In genomic region chr5:179880066-179880650, GRCh38 we compare ENCODE assay signal across 26 cellular contexts. TPM values are rescaled to one million over a fixed set of nuclear protein-coding genes. Genes with fewer than 3 reads are reported as not detected.
DNase-seq lines count a peak whose midpoint lies in the region; ATAC-seq and TF ChIP-seq lines count a peak whose summit lies in the region.
"Had no signal": no experiment of that assay in that cellular context is flagged by ENCODE, and none has a peak within 500 bp of the region (broad histone marks: within the 10 kb centered on the region; RNA-seq: fewer than 3 reads in every experiment).

No MANE protein-coding gene starts in this region.

- no peak overlapping the region for H3K4me3 ChIP-seq in spleen
- H3K4me3 ChIP-seq: GM12878, GM23338, HAP-1, K562, SK-N-MC had no signal

- peaks cover 21% of the 10 kb centered on the region for H3K9me3 Mint-ChIP-seq in chondrocyte (ENCODE audit: low read depth)

- TF ChIP-seq POLR2A in spleen (IDR thresholded peaks at IDR 0.05), result no peak

- H3K27me3 ChIP-seq in spleen (replicated peaks in 1 of 7), result no peaks in the 10 kb centered on the region

- ATAC-seq in left lobe of liver (peak; percentile 11), HG03159 (IDR thresholded peaks at IDR 0.05; ENCODE audit: unreplicated experiment) (no peak)
- ATAC-seq: CD8-positive, alpha-beta T cell; GM12878; GM23338; K562 had no signal

- DNase-seq in chondrocyte (ENCODE audit: low spot score) (peak; percentile 54), left lobe of liver (ENCODE audit: low spot score) (no peak), spleen (peak; percentile 59), UCSD-AML1 (lab: John Stamatoyannopoulos, UW; ENCODE audit: unreplicated experiment) (no peak), NCI-H1417 treated with DMSO at 0.1 percent for 48 hours (lab: John Stamatoyannopoulos, UW) (no peak), medulla oblongata (ENCODE audit: extremely low spot score) (no peak)
- DNase-seq: Caco-2; CD8-positive, alpha-beta T cell; EL; GDM1; HFFc6; Kasumi-1; MV-4-11; NCI-H1105; NCI-H2029; NCI-H2227 treated with DMSO at 0.1 percent for 48 hours; NCI-H526 treated with DMSO at 0.1 percent for 48 hours; SIG-M5; SW 1271 had no signal

- 91 to 97% (median 93%) methylated on average over 9 to 12 of the region's 12 CpGs for WGBS in spleen, 5 donors

- H3K4me1 ChIP-seq in spleen, result no peaks in the 10 kb centered on the region
- H3K4me1 ChIP-seq: Caco-2, HAP-1 had no signal

- H3K27ac ChIP-seq in spleen, result no peak overlapping the region
- H3K27ac ChIP-seq: C4-2B, SK-N-MC had no signal

- H3K4me3 Mint-ChIP-seq in chondrocyte (ENCODE audit: unreplicated experiment), result no peak overlapping the region
- H3K4me3 Mint-ChIP-seq: CD8-positive, alpha-beta T cell; GM23338; HFFc6 had no signal

- intact Hi-C loops in spleen (cut with DNase I; ENCODE audit: low total_unique reads), result no loop called here

- TF ChIP-seq CTCF in chondrocyte (IDR thresholded peaks at IDR 0.05) (no peak), spleen (IDR thresholded peaks at IDR 0.05 in 8 of 11, conservative IDR thresholded peaks at IDR 0.05 in 3 of 11) (no peak)

- H3K36me3 ChIP-seq in spleen, result peaks cover 3 to 100% (median 59%) of the 10 kb centered on the region in 6 donors

- peaks cover 36% of the 10 kb centered on the region for H3K36me3 Mint-ChIP-seq in chondrocyte (ENCODE audit: low read depth)

- H3K4me1 Mint-ChIP-seq in chondrocyte (ENCODE audit: low read depth), result no peaks in the 10 kb centered on the region
- H3K4me1 Mint-ChIP-seq: GM23338 had no signal

- no peaks in the 10 kb centered on the region for H3K27me3 Mint-ChIP-seq in chondrocyte (ENCODE audit: low read depth)

- H3K27ac Mint-ChIP-seq in chondrocyte (ENCODE audit: unreplicated experiment), result no peak overlapping the region
- H3K27ac Mint-ChIP-seq: CD8-positive, alpha-beta T cell; GM23338; HFFc6 had no signal

- H3K9me3 ChIP-seq in spleen, result peaks cover 0 to 32% (median 25%) of the 10 kb centered on the region in 8 donors

RNA-seq across cellular contexts. Expression of gene MRNIP, which starts 21.5 kb away (rescaled TPM):
- total RNA-seq in chondrocyte (13.4 to 20.0 TPM (median 16.4 TPM) in 3 replicates), left lobe of liver (12.8 TPM), spleen (10 to 100 TPM; 46.2 to 88.4 (median 48.0) TPM)
- 100 to 1,000 TPM in 1 of 3 donors, 10 to 100 TPM in 2; 34.9 to 107 (median 58.7) TPM for polyA plus RNA-seq in spleen

RNA-seq across cellular contexts. Expression of gene TBC1D9B, which starts 27.5 kb away (rescaled TPM):
- total RNA-seq in chondrocyte (107 to 130 TPM (median 118 TPM) in 3 replicates), left lobe of liver (107 TPM), spleen (100 to 1,000 TPM in 6 of 7 donors, 10 to 100 TPM in 1; 98.9 to 140 (median 120) TPM)
- 10 to 100 TPM; 29.5 to 67.1 (median 38.0) TPM for polyA plus RNA-seq in spleen

RNA-seq across cellular contexts. Expression of gene SQSTM1, which starts 59.5 kb away (rescaled TPM):
- total RNA-seq in chondrocyte, result 219 to 297 TPM (median 296 TPM) in 3 replicates
- 361 TPM for total RNA-seq in left lobe of liver
- total RNA-seq in spleen, result 100 to 1,000 TPM; 241 to 328 (median 311) TPM
- polyA plus RNA-seq in spleen, result 100 to 1,000 TPM; 105 to 185 (median 126) TPM

Comparison
In these comparisons a context has a peak if more than half of its experiments do, and no peak if none do; other contexts are left out.
1. DNase-seq: peak in chondrocyte (single experiment) and spleen (single experiment); none in left lobe of liver (single experiment), UCSD-AML1 (single experiment), NCI-H1417 treated with DMSO at 0.1 percent for 48 hours (single experiment) and medulla oblongata (single experiment).